In genomic region chr11:80521592-80521991, GRCh38 we compare ENCODE assay signal across 17 cellular contexts.
"Had no signal": no experiment of that assay in that cellular context is flagged by ENCODE, and none has a peak within 500 bp of the region (broad histone marks: within the 10 kb centered on the region; RNA-seq: fewer than 3 reads in every experiment).

No MANE protein-coding gene starts in this region.

- H3K4me3 ChIP-seq: right atrium auricular region, tibial nerve had no signal

- H3K36me3 Mint-ChIP-seq: activated CD4-positive, alpha-beta memory T cell treated with anti-CD3 and anti-CD28 coated beads for 36 hours; activated naive CD8-positive, alpha-beta T cell treated with anti-CD3 and anti-CD28 coated beads for 36 hours; naive thymus-derived CD8-positive, alpha-beta T cell had no signal

- DNase-seq: activated CD4-positive, alpha-beta memory T cell treated with anti-CD3 and anti-CD28 coated beads for 36 hours; activated CD4-positive, alpha-beta T cell treated with anti-CD3 and anti-CD28 coated beads for 1 hour; activated gamma-delta T cell; activated naive CD8-positive, alpha-beta T cell treated with anti-CD3 and anti-CD28 coated beads for 36 hours; activated T-cell treated with anti-CD3 and anti-CD28 coated beads, Interleukin-2, amount 50 U/mL, for 48 hours; caudate nucleus; cortex of kidney; effector memory CD4-positive, alpha-beta T cell; hypothalamus; left cardiac atrium; naive thymus-derived CD8-positive, alpha-beta T cell; posterior cingulate gyrus; small intestine; T-helper 9 cell had no signal

- H3K27me3 ChIP-seq: neutrophil, right atrium auricular region, tibial nerve had no signal

- H3K36me3 ChIP-seq: neutrophil, right atrium auricular region, tibial nerve had no signal

- H3K27ac Mint-ChIP-seq: activated CD4-positive, alpha-beta memory T cell treated with anti-CD3 and anti-CD28 coated beads for 36 hours; activated naive CD8-positive, alpha-beta T cell treated with anti-CD3 and anti-CD28 coated beads for 36 hours; naive thymus-derived CD8-positive, alpha-beta T cell had no signal

- H3K4me1 Mint-ChIP-seq: activated naive CD8-positive, alpha-beta T cell treated with anti-CD3 and anti-CD28 coated beads for 36 hours; naive thymus-derived CD8-positive, alpha-beta T cell had no signal

- FAIRE-seq: small intestine had no signal

- H3K9me3 ChIP-seq: neutrophil had no signal

- H3K27me3 Mint-ChIP-seq: activated CD4-positive, alpha-beta memory T cell treated with anti-CD3 and anti-CD28 coated beads for 36 hours; activated naive CD8-positive, alpha-beta T cell treated with anti-CD3 and anti-CD28 coated beads for 36 hours; naive thymus-derived CD8-positive, alpha-beta T cell had no signal

- H3K27ac ChIP-seq: neutrophil, right atrium auricular region, tibial nerve had no signal

- H3K4me1 ChIP-seq: right atrium auricular region, tibial nerve had no signal

- H3K4me3 Mint-ChIP-seq: activated CD4-positive, alpha-beta memory T cell treated with anti-CD3 and anti-CD28 coated beads for 36 hours; activated naive CD8-positive, alpha-beta T cell treated with anti-CD3 and anti-CD28 coated beads for 36 hours; naive thymus-derived CD8-positive, alpha-beta T cell had no signal

- ATAC-seq: left cardiac atrium; naive thymus-derived CD8-positive, alpha-beta T cell had no signal
